Comparison of ENCODE assay signal across 8 cellular contexts in the genomic region with DNA sequence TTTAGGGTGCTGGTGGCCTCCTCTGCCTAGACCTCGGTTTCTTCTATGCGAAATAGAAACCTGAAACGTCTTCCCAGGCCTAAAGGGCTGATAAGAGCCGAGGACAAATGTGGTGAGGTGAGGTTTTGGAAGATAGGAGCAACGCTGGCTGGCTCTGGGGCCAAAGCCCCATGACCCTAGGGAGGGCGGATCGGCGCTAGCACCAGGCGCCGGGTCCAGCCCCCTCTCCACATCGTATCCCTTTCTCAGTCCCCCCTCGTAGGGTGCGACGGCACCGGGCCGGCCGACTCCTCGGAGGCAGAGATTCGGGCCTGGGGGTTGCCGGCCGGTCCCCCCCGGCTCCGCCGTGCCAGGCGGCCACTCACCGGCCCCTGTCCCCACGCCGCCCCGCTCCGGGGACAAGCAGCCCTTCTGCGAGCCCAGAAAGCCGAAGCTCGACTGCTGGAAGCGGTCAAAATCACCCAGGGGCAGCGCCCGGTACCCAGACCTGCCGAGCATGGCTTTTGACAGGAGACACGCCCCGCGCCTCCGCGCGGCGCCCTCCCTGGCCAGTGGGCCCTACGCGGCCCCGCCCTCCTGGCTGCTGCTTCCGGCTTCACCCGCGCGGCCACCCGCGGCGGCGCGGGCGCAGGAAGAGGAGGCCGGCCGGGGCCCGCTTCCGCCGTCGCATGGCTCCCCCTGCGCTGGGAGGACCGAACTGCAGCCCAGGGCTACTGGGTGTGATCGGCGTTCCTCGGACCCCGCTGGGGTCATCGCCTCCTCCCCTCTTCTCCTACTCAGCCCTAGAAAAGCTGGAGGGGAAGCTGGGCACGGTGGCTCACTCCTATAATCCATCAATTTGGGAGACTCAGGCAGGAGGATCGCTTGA. TPM values are rescaled to one million over a fixed set of nuclear protein-coding genes. Genes with fewer than 3 reads are reported as not detected.
DNase-seq lines count a peak whose midpoint lies in the region; ATAC-seq and TF ChIP-seq lines count a peak whose summit lies in the region.

A gene with protein sequence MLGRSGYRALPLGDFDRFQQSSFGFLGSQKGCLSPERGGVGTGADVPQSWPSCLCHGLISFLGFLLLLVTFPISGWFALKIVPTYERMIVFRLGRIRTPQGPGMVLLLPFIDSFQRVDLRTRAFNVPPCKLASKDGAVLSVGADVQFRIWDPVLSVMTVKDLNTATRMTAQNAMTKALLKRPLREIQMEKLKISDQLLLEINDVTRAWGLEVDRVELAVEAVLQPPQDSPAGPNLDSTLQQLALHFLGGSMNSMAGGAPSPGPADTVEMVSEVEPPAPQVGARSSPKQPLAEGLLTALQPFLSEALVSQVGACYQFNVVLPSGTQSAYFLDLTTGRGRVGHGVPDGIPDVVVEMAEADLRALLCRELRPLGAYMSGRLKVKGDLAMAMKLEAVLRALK (minus strand): TSS at position 570 of the 868 bp plus-strand sequence. CDS start 72 bp downstream, at position 498.

- peak; percentile 75 for TF ChIP-seq POLR2A in GM15510 (IDR thresholded peaks at IDR 0.05; ENCODE audit: borderline replicate concordance, extremely low read depth, insufficient read length)

- peaks cover 2% of the 10 kb centered on the region for H3K36me3 Mint-ChIP-seq in T-helper 17 cell (ENCODE audit: low read depth)

- H3K4me3 ChIP-seq in right atrium auricular region (peak within 1 kb of the TSS; percentile 77 to 81), psoas muscle (peak within 1 kb of the TSS; percentile 97), urinary bladder (ENCODE audit: low read depth, low read length) (peak within 1 kb of the TSS; percentile 81)

- H3K36me3 ChIP-seq in right atrium auricular region (peaks cover 7% of the 10 kb centered on the region), psoas muscle (ENCODE audit: insufficient read depth in 1 of 2, low read depth in 1 of 2) (peaks cover 0 to 24% of the 10 kb centered on the region in 2 donors), urinary bladder (ENCODE audit: insufficient read depth) (no peaks in the 10 kb centered on the region)

- 0 to 1% (median 1%) methylated on average over 52 to 72 of the region's 72 CpGs for WGBS in psoas muscle, 3 donors
- WGBS in urinary bladder = under 1% methylated on average over 72 of the region's 72 CpGs

- intact Hi-C loops in psoas muscle (cut with DNase I) = no loop called here

- H3K27ac ChIP-seq in right atrium auricular region = peak within 1 kb of the TSS; percentile 86 to 95
- H3K27ac ChIP-seq in psoas muscle = peak within 1 kb of the TSS; percentile 91
- peak within 1 kb of the TSS; percentile 40 for H3K27ac ChIP-seq in urinary bladder (ENCODE audit: low read depth)

- peaks cover 37% of the 10 kb centered on the region for H3K4me1 Mint-ChIP-seq in T-helper 17 cell

- H3K9me3 ChIP-seq in T-helper 17 cell (ENCODE audit: control insufficient read depth, low read length, poor library complexity, severe bottlenecking) (no peaks in the 10 kb centered on the region), right atrium auricular region (no peaks in the 10 kb centered on the region), psoas muscle (no peaks in the 10 kb centered on the region)

- no peaks in the 10 kb centered on the region for H3K27me3 Mint-ChIP-seq in T-helper 17 cell

- DNase-seq in NCI-H1436 (lab: John Stamatoyannopoulos, UW) (peak; percentile 87), T-helper 17 cell (peak; percentile 92 to 94 (median 93)), amygdala (lab: John Stamatoyannopoulos, UW) (peak in 54 of 56 donors; percentile 47 to 92 (median 79)), right atrium auricular region (ENCODE audit: low spot score) (peak; percentile 90), psoas muscle (peak; percentile 96 to 97)

- H3K4me1 ChIP-seq in right atrium auricular region (peaks cover 0 to 87% of the 10 kb centered on the region in 2 donors), psoas muscle (peaks cover 52% of the 10 kb centered on the region), urinary bladder (ENCODE audit: insufficient read depth) (no peaks in the 10 kb centered on the region)

- H3K27me3 ChIP-seq in right atrium auricular region = no peaks in the 10 kb centered on the region
- no peaks in the 10 kb centered on the region for H3K27me3 ChIP-seq in psoas muscle (ENCODE audit: insufficient read depth in 3 of 3, low read length in 2 of 3)

- ATAC-seq in HG02840 (IDR thresholded peaks at IDR 0.05; ENCODE audit: low FRiP score, unreplicated experiment) (peak; percentile 61), T-helper 17 cell (peak; percentile 86), psoas muscle (peak; percentile 89 to 91 (median 90))

- TF ChIP-seq CTCF in right atrium auricular region (IDR thresholded peaks at IDR 0.05) (peak; percentile 94 to 99), psoas muscle (IDR thresholded peaks at IDR 0.05) (peak; percentile 93)

- peak within 1 kb of the TSS; percentile 87 for H3K4me3 Mint-ChIP-seq in T-helper 17 cell

- H3K27ac Mint-ChIP-seq in T-helper 17 cell = peak within 1 kb of the TSS; percentile 84

RNA-seq across cellular contexts. Expression of the gene that starts here (rescaled TPM):
- total RNA-seq in T-helper 17 cell (1 to 10 TPM; 3.7 to 5.6 TPM), right atrium auricular region (10 to 100 TPM; 11.8 to 23.5 TPM), psoas muscle (10 to 100 TPM; 18.3 to 26.2 (median 22.7) TPM), urinary bladder (8.4 TPM)
- polyA plus RNA-seq in psoas muscle (10 to 100 TPM; 22.0 to 34.4 (median 33.0) TPM), urinary bladder (25.5 TPM)

Comparison
In these comparisons a context has a peak if more than half of its experiments do, and no peak if none do; other contexts are left out.
1. Peak in every context shown above with its lines: DNase-seq, ATAC-seq, H3K4me3 ChIP-seq and H3K27ac ChIP-seq.
2. H3K27ac ChIP-seq: peak in every context shown above with its lines; median percentile 91 in psoas muscle; 90 in right atrium auricular region; 40 in urinary bladder.